In the genomic region with DNA sequence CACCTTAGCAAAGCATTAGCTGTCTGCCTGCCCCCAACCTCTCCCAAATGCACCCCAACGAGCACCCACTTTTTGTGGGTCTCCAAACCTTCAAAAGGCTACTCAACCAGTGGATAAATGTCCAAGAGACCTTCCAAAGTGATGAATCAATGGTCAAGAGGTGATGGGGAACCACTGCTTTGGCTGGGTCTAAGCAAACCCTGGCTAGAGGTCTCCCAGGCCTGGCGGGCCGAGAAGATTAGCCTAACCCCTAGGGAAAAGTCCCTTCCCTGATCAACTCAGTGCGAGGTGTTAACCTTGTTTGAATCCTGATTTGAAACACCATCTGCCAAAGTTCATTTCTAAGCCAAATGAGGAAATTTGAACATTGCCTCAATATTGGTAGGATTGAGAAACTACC, we compare ENCODE assay signal across 21 cellular contexts.
"Had no signal": no experiment of that assay in that cellular context is flagged by ENCODE, and none has a peak within 500 bp of the region (broad histone marks: within the 10 kb centered on the region; RNA-seq: fewer than 3 reads in every experiment).

No MANE protein-coding gene starts in this region.

- DNase-seq: Kasumi-1, MM.1S, MV-4-11, NCI-H1048, NCI-H1105, NCI-H1417, NCI-H1436 treated with DMSO at 0.1 percent for 48 hours, NCI-H1694, NCI-H187 treated with DMSO at 0.1 percent for 48 hours, NCI-H2029 treated with DMSO at 0.1 percent for 48 hours, NCI-H2171 treated with DMSO at 0.1 percent for 48 hours, NCI-H345, NCI-H526, Right ventricle myocardium superior, RPMI8226, SIG-M5 had no signal

- H3K27ac ChIP-seq: KMS-11, SJSA1, SK-N-MC had no signal

- H3K4me3 ChIP-seq: K562, SJSA1, SK-N-MC had no signal

- H3K4me1 ChIP-seq: SJSA1 had no signal

- H3K4me3 Mint-ChIP-seq: IgD-negative memory B cell had no signal

- H3K9me3 ChIP-seq: SJSA1 had no signal

- H3K36me3 ChIP-seq: SJSA1 had no signal

- H3K4me2 ChIP-seq: KMS-11 had no signal

- H3K9ac ChIP-seq: KMS-11 had no signal
